In genomic region chr18:47549141-47549540, GRCh38 we compare ENCODE assay signal across 16 cellular contexts.
"Had no signal": no experiment of that assay in that cellular context is flagged by ENCODE, and none has a peak within 500 bp of the region (broad histone marks: within the 10 kb centered on the region; RNA-seq: fewer than 3 reads in every experiment).

No MANE protein-coding gene starts in this region.

- H3K27ac ChIP-seq: gastroesophageal sphincter, transverse colon, vagina had no signal

- H3K9me3 ChIP-seq: gastroesophageal sphincter, transverse colon, vagina had no signal

- DNase-seq: activated CD4-positive, alpha-beta memory T cell treated with anti-CD3 and anti-CD28 coated beads, Interleukin-2, amount 10 ng/mL, durations not matched to agents 7 days and 5 days; activated CD4-positive, alpha-beta T cell treated with anti-CD3 and anti-CD28 coated beads for 4 hours; activated effector memory CD4-positive, alpha-beta T cell treated with Interleukin-2 at 50 U/mL for 16 hours; activated naive CD4-positive, alpha-beta T cell treated with anti-CD3 and anti-CD28 coated beads, Interleukin-2, amount 50 U/mL, for 16 hours; activated T-cell treated with anti-CD3 and anti-CD28 coated beads, Interleukin-2, amount 50 U/mL, for 24 hours; erythroblast; hypothalamus; kidney; mesendoderm; occipital lobe; small intestine; stimulated activated CD4-positive, alpha-beta T cell treated with anti-CD3 and anti-CD28 coated beads, Interleukin-4, amount 100 ng/mL, for 24 hours; stimulated activated naive CD4-positive, alpha-beta T cell; transverse colon had no signal

- ATAC-seq: gastroesophageal sphincter had no signal

- H3K4me1 ChIP-seq: gastroesophageal sphincter, transverse colon, vagina had no signal

- H3K36me3 ChIP-seq: gastroesophageal sphincter, transverse colon, vagina had no signal

- H3K27me3 ChIP-seq: transverse colon, vagina had no signal

- H3K4me3 ChIP-seq: gastroesophageal sphincter, transverse colon, vagina had no signal
